In genomic region chr10:119598397-119598796, GRCh38 we compare ENCODE assay signal across 27 cellular contexts. TPM values are rescaled to one million over a fixed set of nuclear protein-coding genes. Genes with fewer than 3 reads are reported as not detected.
DNase-seq lines count a peak whose midpoint lies in the region; ATAC-seq and TF ChIP-seq lines count a peak whose summit lies in the region.
"Had no signal": no experiment of that assay in that cellular context is flagged by ENCODE, and none has a peak within 500 bp of the region (broad histone marks: within the 10 kb centered on the region; RNA-seq: fewer than 3 reads in every experiment).

No MANE protein-coding gene starts in this region.

- peaks cover 54% of the 10 kb centered on the region for H3K4me1 Mint-ChIP-seq in CD4-positive, alpha-beta T cell (ENCODE audit: low read depth)
- peaks cover 38% of the 10 kb centered on the region for H3K4me1 Mint-ChIP-seq in activated B cell treated with CpG ODN at 0.5 μM for 24 hours
- H3K4me1 Mint-ChIP-seq in naive B cell, result peaks cover 27 to 35% (median 32%) of the 10 kb centered on the region in 3 donors

- POLR2A ChIA-PET in CD4-positive, alpha-beta T cell (lab: Charles Lee), result interaction anchor here (1.1 to 1.9 kb wide), 2 partner anchors 55 to 392 kb away, joined by 3 to 4 read pairs; no protein-coding TSS in a partner anchor
- POLR2A ChIA-PET in activated B cell treated with CpG ODN at 0.5 μM for 24 hours (lab: Charles Lee), result interaction anchor here (0.9 to 3.6 kb wide), 4 partner anchors 11 to 274 kb away, joined by 3 to 19 read pairs (median 7); partner anchors contain the start of gene MCMBP

- H3K36me3 ChIP-seq in mucosa of descending colon (ENCODE audit: low read depth), result no peaks in the 10 kb centered on the region

- no peaks in the 10 kb centered on the region for H3K27me3 ChIP-seq in CD4-positive, alpha-beta T cell (ENCODE audit: control insufficient read depth, insufficient read depth, low read length)
- H3K27me3 ChIP-seq: esophagus squamous epithelium, hepatocyte, tibial artery had no signal

- H3K36me3 Mint-ChIP-seq in CD4-positive, alpha-beta T cell (ENCODE audit: low read depth), result peaks cover 31% of the 10 kb centered on the region
- H3K36me3 Mint-ChIP-seq in activated B cell treated with CpG ODN at 0.5 μM for 24 hours (ENCODE audit: low read depth), result peaks cover 31% of the 10 kb centered on the region
- peaks cover 0 to 7% of the 10 kb centered on the region in 2 donors for H3K36me3 Mint-ChIP-seq in naive B cell

- no peaks in the 10 kb centered on the region for H3K27me3 Mint-ChIP-seq in CD4-positive, alpha-beta T cell
- H3K27me3 Mint-ChIP-seq in activated B cell treated with CpG ODN at 0.5 μM for 24 hours (no peaks in the 10 kb centered on the region), naive B cell (no peaks in the 10 kb centered on the region)
- H3K27me3 Mint-ChIP-seq: stimulated activated naive CD8-positive, alpha-beta T cell treated with anti-CD3 and anti-CD28 coated beads, Interleukin-15, amount 100 ng/mL, for 72 hours had no signal

- in situ Hi-C loops in KBM-7 (cut with MboI; ENCODE audit: low pct_unique_long_range_greater_than_20kb, low sequenced_read_pairs), result no loop called here

- peak overlapping the region; percentile 95 for H3K27ac Mint-ChIP-seq in CD4-positive, alpha-beta T cell
- H3K27ac Mint-ChIP-seq in activated B cell treated with CpG ODN at 0.5 μM for 24 hours, result peak overlapping the region; percentile 97
- no peak overlapping the region for H3K27ac Mint-ChIP-seq in naive B cell
- H3K27ac Mint-ChIP-seq: CD14-positive monocyte, endodermal cell had no signal

- no peaks in the 10 kb centered on the region for H3K9me3 ChIP-seq in CD4-positive, alpha-beta T cell (ENCODE audit: control insufficient read depth, low read length)
- peaks cover 3% of the 10 kb centered on the region for H3K9me3 ChIP-seq in mucosa of descending colon
- H3K9me3 ChIP-seq: esophagus squamous epithelium, tibial artery had no signal

- CTCF ChIA-PET in CD4-positive, alpha-beta T cell (lab: Charles Lee), result interaction anchor here (1.6 kb wide), 1 partner anchor 128 kb away, joined by 3 read pairs; the partner anchor contains the start of gene INPP5F
- CTCF ChIA-PET in activated B cell treated with CpG ODN at 0.5 μM for 24 hours (lab: Charles Lee), result no interaction called here

- peaks cover 26% of the 10 kb centered on the region for H3K4me1 ChIP-seq in mucosa of descending colon (ENCODE audit: low read depth)

- no peak for TF ChIP-seq CTCF in CD4-positive, alpha-beta T cell (IDR thresholded peaks at IDR 0.05)
- TF ChIP-seq CTCF in GM12865 (IDR thresholded peaks at IDR 0.05; ENCODE audit: insufficient read depth, low read depth, low read length, missing control alignments), result no peak
- TF ChIP-seq CTCF in activated B cell treated with CpG ODN at 0.5 μM for 24 hours (IDR thresholded peaks at IDR 0.05), result no peak
- no peak for TF ChIP-seq CTCF in mucosa of descending colon (IDR thresholded peaks at IDR 0.05)

- peak overlapping the region; percentile 98 for H3K4me3 Mint-ChIP-seq in CD4-positive, alpha-beta T cell
- H3K4me3 Mint-ChIP-seq in activated B cell treated with CpG ODN at 0.5 μM for 24 hours (no peak overlapping the region), naive B cell (peak overlapping the region in 5 of 8 donors; percentile 1 to 98 (median 20))
- H3K4me3 Mint-ChIP-seq: CD14-positive monocyte had no signal

- H3K4me3 ChIP-seq in GM12865 (ENCODE audit: low read depth, low read length) (peak overlapping the region; percentile 66), mucosa of descending colon (no peak overlapping the region)
- H3K4me3 ChIP-seq: hepatocyte, tibial artery had no signal

- intact Hi-C loops in CD4-positive, alpha-beta T cell (cut with DNase I, micrococcal nuclease), result loop anchor here (2.0 to 10.0 kb wide), 8 partner anchors 81 to 524 kb away; partner anchors contain the start of genes INPP5F (in 2 of the 2), EIF3A (in 1 of the 2) and GRK5 (in 1 of the 2)
- intact Hi-C loops in activated B cell treated with CpG ODN at 0.5 μM for 24 hours (cut with micrococcal nuclease) (loop anchor here (5.0 to 10.0 kb wide), 2 partner anchors 141 to 1554 kb away; partner anchors contain the start of gene RAB11FIP2), mucosa of descending colon (cut with DNase I, micrococcal nuclease) (no loop called here)

- no peak for ATAC-seq in CD4-positive, alpha-beta T cell (ENCODE audit: poor library complexity)
- no peak for ATAC-seq in activated B cell treated with CpG ODN at 0.5 μM for 24 hours (ENCODE audit: low read depth)
- no peak for ATAC-seq in naive B cell (ENCODE audit: low read depth in 2 of 2)
- ATAC-seq in HG03432 (IDR thresholded peaks at IDR 0.05; ENCODE audit: unreplicated experiment), result no peak
- no peak for ATAC-seq in mucosa of descending colon
- ATAC-seq: left ventricle myocardium superior; sciatic nerve; stimulated activated naive CD8-positive, alpha-beta T cell treated with anti-CD3 and anti-CD28 coated beads, Interleukin-15, amount 100 ng/mL, for 72 hours; WTC11 had no signal

- no peak overlapping the region for H3K27ac ChIP-seq in CD4-positive, alpha-beta T cell (ENCODE audit: low read depth, low read length)
- H3K27ac ChIP-seq: hepatocyte, tibial artery had no signal

- DNase-seq in CD4-positive, alpha-beta T cell, result no peak
- no peak for DNase-seq in GM12865 (ENCODE audit: low read depth)
- DNase-seq in activated B cell treated with CpG ODN at 0.5 μM for 24 hours, result no peak
- DNase-seq in naive B cell, result no peak
- no peak for DNase-seq in KBM-7
- no peak for DNase-seq in NCI-H1048 (lab: John Stamatoyannopoulos, UW)
- DNase-seq in mucosa of descending colon, result no peak
- DNase-seq: activated CD4-positive, alpha-beta T cell treated with anti-CD3 and anti-CD28 coated beads, Interleukin-2, amount 50 U/mL, for 48 hours; activated CD8-positive, alpha-beta memory T cell treated with anti-CD3 and anti-CD28 coated beads, Interleukin-2, amount 50 U/mL, for 4 hours; activated naive CD4-positive, alpha-beta T cell; anterior cingulate cortex; cortex of kidney; DMS153; endodermal cell; esophagus squamous epithelium; GOT3; left ventricle myocardium superior; midbrain; NCI-H187 treated with DMSO at 0.1 percent for 48 hours; stimulated activated naive CD8-positive, alpha-beta T cell treated with anti-CD3 and anti-CD28 coated beads, Interleukin-15, amount 100 ng/mL, for 72 hours; T1000; tibial artery had no signal

- H3K9me3 Mint-ChIP-seq in CD4-positive, alpha-beta T cell, result no peaks in the 10 kb centered on the region
- H3K9me3 Mint-ChIP-seq in activated B cell treated with CpG ODN at 0.5 μM for 24 hours (no peaks in the 10 kb centered on the region), naive B cell (no peaks in the 10 kb centered on the region)

RNA-seq across cellular contexts. Expression of gene TIAL1, which starts 1.6 kb away (rescaled TPM):
- total RNA-seq in CD4-positive, alpha-beta T cell, result 100 to 1,000 TPM; 159 to 174 TPM
- total RNA-seq in activated B cell treated with CpG ODN at 0.5 μM for 24 hours, result 142 and 155 TPM in 2 replicates
- 10 to 100 TPM in 4 of 6 donors, 1 to 10 TPM in 2; 7.8 to 14.6 (median 13.2) TPM for polyA plus RNA-seq in naive B cell (ENCODE audit: low read depth in 6 of 6)
- total RNA-seq in mucosa of descending colon, result 100 to 1,000 TPM in 2 of 3 donors, 10 to 100 TPM in 1; 85.6 to 122 (median 101) TPM

RNA-seq across cellular contexts. Expression of gene BAG3, which starts 52.8 kb away (rescaled TPM):
- total RNA-seq in CD4-positive, alpha-beta T cell, result 10 to 100 TPM; 65.1 to 65.8 TPM
- total RNA-seq in activated B cell treated with CpG ODN at 0.5 μM for 24 hours (4.3 and 4.7 TPM in 2 replicates), mucosa of descending colon (10 to 100 TPM; 15.4 to 55.9 (median 26.3) TPM)
- 1 to 10 TPM in 2 of 6 donors, under 1 TPM in 3, not detected in 1; 0.41 to 1.2 (median 0.89) TPM for polyA plus RNA-seq in naive B cell (ENCODE audit: low read depth in 6 of 6)

RNA-seq across cellular contexts. Expression of gene RGS10, which starts 55.9 kb away (rescaled TPM):
- total RNA-seq in CD4-positive, alpha-beta T cell, result 100 to 1,000 TPM; 132 to 134 TPM
- total RNA-seq in activated B cell treated with CpG ODN at 0.5 μM for 24 hours (53.5 and 56.6 TPM in 2 replicates), mucosa of descending colon (10 to 100 TPM; 14.9 to 68.8 (median 19.2) TPM)
- 10 to 100 TPM; 15.0 to 25.0 (median 20.4) TPM for polyA plus RNA-seq in naive B cell (ENCODE audit: low read depth in 6 of 6)

Comparison
In these comparisons a context has a peak if more than half of its experiments do, and no peak if none do; other contexts are left out.
1. H3K27ac Mint-ChIP-seq: peak in CD4-positive, alpha-beta T cell (single experiment) and activated B cell treated with CpG ODN at 0.5 μM for 24 hours (single experiment); none in naive B cell (0 of 6).
2. intact Hi-C loops: an anchor here in CD4-positive, alpha-beta T cell (2.0 to 10.0 kb wide) and activated B cell treated with CpG ODN at 0.5 μM for 24 hours (5.0 to 10.0 kb wide); none called in mucosa of descending colon.